8 cellular contexts compared by ENCODE assay signal in the genomic region with DNA sequence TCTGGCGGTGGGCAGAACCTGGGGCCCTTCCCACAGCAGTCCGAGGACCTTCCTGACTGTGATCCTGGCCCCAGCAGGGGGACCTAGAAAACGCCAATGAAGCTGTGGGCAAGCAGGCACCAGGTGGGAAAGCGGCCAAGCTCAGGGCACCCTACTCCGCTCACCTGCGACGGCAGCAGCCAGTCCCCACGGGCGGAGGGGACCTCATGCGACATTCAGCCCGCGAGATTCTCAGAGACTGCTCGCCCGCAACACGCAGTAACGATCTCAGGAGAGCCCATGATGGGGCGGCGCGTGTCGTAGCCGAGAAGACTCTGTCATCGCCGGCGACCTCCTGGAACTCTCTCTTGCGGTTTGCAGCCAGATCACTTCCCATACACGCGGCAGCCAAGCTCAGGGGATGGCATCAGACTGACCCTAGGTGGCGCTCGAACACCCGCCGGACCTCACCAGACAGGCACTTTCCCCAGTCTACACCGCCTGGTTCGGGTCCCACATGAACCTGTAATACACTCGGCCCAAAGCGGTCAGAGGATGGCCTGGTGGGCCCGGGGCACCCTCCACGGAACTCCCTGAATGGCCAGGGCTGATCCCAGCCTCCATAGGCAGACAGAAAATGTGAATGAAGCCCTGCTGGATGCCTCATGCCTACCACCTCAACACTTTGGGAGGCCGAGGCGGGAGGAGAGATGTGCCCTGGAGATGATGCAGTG. TPM values are rescaled to one million over a fixed set of nuclear protein-coding genes. Genes with fewer than 3 reads are reported as not detected.
DNase-seq lines count a peak whose midpoint lies in the region; ATAC-seq and TF ChIP-seq lines count a peak whose summit lies in the region.

No MANE protein-coding gene starts in this region.

- no peak for TF ChIP-seq POLR2A in esophagus squamous epithelium (IDR thresholded peaks at IDR 0.05)

- H3K4me1 ChIP-seq in esophagus squamous epithelium = peaks cover 9 to 13% (median 10%) of the 10 kb centered on the region in 3 donors
- H3K4me1 ChIP-seq in muscle layer of duodenum (ENCODE audit: control insufficient read depth in 1 of 2, insufficient read depth in 2 of 2, low read length in 2 of 2) = peaks cover 0 to 6% of the 10 kb centered on the region in 2 donors

- H3K9me3 ChIP-seq in esophagus squamous epithelium (no peaks in the 10 kb centered on the region), muscle layer of duodenum (ENCODE audit: control insufficient read depth in 1 of 2, low read length in 2 of 2) (no peaks in the 10 kb centered on the region)

- H3K27me3 ChIP-seq in esophagus squamous epithelium = no peaks in the 10 kb centered on the region
- H3K27me3 ChIP-seq in muscle layer of duodenum (ENCODE audit: low read depth, low read length) = no peaks in the 10 kb centered on the region

- TF ChIP-seq CTCF in esophagus squamous epithelium (IDR thresholded peaks at IDR 0.05) = peak; percentile 50 to 73 (median 64)

- ATAC-seq in HG02870 (IDR thresholded peaks at IDR 0.05; ENCODE audit: unreplicated experiment) (peak; percentile 54), GM18868 (IDR thresholded peaks at IDR 0.05; ENCODE audit: unreplicated experiment) (no peak)

- intact Hi-C loops in esophagus squamous epithelium (cut with DNase I) = no loop called here

- H3K36me3 ChIP-seq in esophagus squamous epithelium (no peaks in the 10 kb centered on the region), muscle layer of duodenum (ENCODE audit: control insufficient read depth in 1 of 2, insufficient read depth in 2 of 2, low read length in 2 of 2) (no peaks in the 10 kb centered on the region)

- DNase-seq in COR-L47 (lab: John Stamatoyannopoulos, UW) (peak; percentile 59), NOMO-1 treated with DMSO at 0.1 percent for 48 hours (lab: John Stamatoyannopoulos, UW; ENCODE audit: unreplicated experiment) (peak; percentile 87), activated T-cell treated with anti-CD3 and anti-CD28 coated beads for 4 hours (peak; percentile 78), esophagus squamous epithelium (lab: John Stamatoyannopoulos, UW) (peak; percentile 27)
- DNase-seq in stimulated activated CD8-positive, alpha-beta memory T cell treated with anti-CD3 and anti-CD28 coated beads, Interleukin-4, amount 100 ng/mL, for 4 hours (ENCODE audit: low read depth in 2 of 2, low spot score in 1 of 2) = peak; percentile 64 to 75

- H3K27ac ChIP-seq in esophagus squamous epithelium (peak overlapping the region in 1 of 4 donors; percentile 14), muscle layer of duodenum (ENCODE audit: low read length) (no peak overlapping the region)

- WGBS in esophagus squamous epithelium, 2 donors = 4 to 36% methylated on average over 4 to 14 of the region's 39 CpGs

- H3K4me3 ChIP-seq in esophagus squamous epithelium = peak overlapping the region in 3 of 4 donors; percentile 27 to 62 (median 30)
- peak overlapping the region; percentile 30 to 53 for H3K4me3 ChIP-seq in muscle layer of duodenum (ENCODE audit: low read depth in 1 of 2, low read length in 2 of 2)

RNA-seq across cellular contexts. Expression of gene MAN2B1, which starts 26.5 kb away (rescaled TPM):
- 10 to 100 TPM; 25.5 to 55.5 (median 39.4) TPM for total RNA-seq in esophagus squamous epithelium

RNA-seq across cellular contexts. Expression of gene WDR83, which starts 26.6 kb away (rescaled TPM):
- 10 to 100 TPM in 1 of 4 donors, 1 to 10 TPM in 3; 4.0 to 16.7 (median 5.8) TPM for total RNA-seq in esophagus squamous epithelium

RNA-seq across cellular contexts. Expression of gene ZNF791, which starts 29.3 kb away (rescaled TPM):
- 10 to 100 TPM in 3 of 4 donors, 1 to 10 TPM in 1; 8.6 to 19.5 (median 13.0) TPM for total RNA-seq in esophagus squamous epithelium

RNA-seq across cellular contexts. Expression of gene ZNF490, which starts 29.4 kb away (rescaled TPM):
- 1 to 10 TPM; 2.5 to 6.7 (median 4.2) TPM for total RNA-seq in esophagus squamous epithelium

RNA-seq across cellular contexts. Expression of gene DHPS, which starts 41.6 kb away (rescaled TPM):
- 10 to 100 TPM; 45.3 to 93.5 (median 51.5) TPM for total RNA-seq in esophagus squamous epithelium

Comparison
In these comparisons a context has a peak if more than half of its experiments do, and no peak if none do; other contexts are left out.
1. DNase-seq: peak in every context shown above with its lines; median percentile 87 in NOMO-1 treated with DMSO at 0.1 percent for 48 hours; 78 in activated T-cell treated with anti-CD3 and anti-CD28 coated beads for 4 hours; 70 in stimulated activated CD8-positive, alpha-beta memory T cell treated with anti-CD3 and anti-CD28 coated beads, Interleukin-4, amount 100 ng/mL, for 4 hours; 59 in COR-L47; 27 in esophagus squamous epithelium.